Comparison of ENCODE assay signal across 1 cellular context in the genomic region with DNA sequence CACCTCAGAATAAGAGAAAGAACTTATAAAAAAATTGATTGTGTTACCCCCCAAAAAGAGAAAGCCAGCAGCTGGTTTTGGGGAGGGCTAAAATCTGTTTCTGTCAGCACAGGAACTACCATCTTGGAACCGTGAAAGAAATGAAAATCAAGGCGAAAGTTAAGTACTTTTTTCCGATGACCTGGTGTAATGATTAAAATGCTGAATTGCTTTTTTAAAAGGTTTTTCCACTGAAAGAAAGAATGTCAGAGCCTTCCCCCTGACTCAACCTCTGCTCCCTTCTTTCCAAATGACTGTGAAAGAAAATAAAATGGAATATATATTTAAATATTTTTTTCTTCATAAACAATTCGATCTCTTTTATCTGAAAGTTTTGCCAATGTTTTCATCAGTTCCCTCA.
TF ChIP-seq lines count a peak whose summit lies in the region.

No MANE protein-coding gene starts in this region.

TF ChIP-seq in GM23338, 12 proteins besides CTCF, POLR2A, EP300 and RAD21 (continued from another document):
- TF ChIP-seq NANOG (IDR thresholded peaks at IDR 0.05; ENCODE audit: borderline replicate concordance) (no peak), EZH2phosphoT487 (IDR thresholded peaks at IDR 0.05; ENCODE audit: unreplicated experiment) (no peak)
